ENCODE assay signal across 10 cellular contexts in genomic region chr5:33936004-33936380, GRCh38. TPM values are rescaled to one million over a fixed set of nuclear protein-coding genes. Genes with fewer than 3 reads are reported as not detected.
DNase-seq lines count a peak whose midpoint lies in the region; ATAC-seq and TF ChIP-seq lines count a peak whose summit lies in the region.
"Had no signal": no experiment of that assay in that cellular context is flagged by ENCODE, and none has a peak within 500 bp of the region (broad histone marks: within the 10 kb centered on the region; RNA-seq: fewer than 3 reads in every experiment).

No MANE protein-coding gene starts in this region.

- H3K27me3 Mint-ChIP-seq in T-cell = peaks cover 40 to 57% of the 10 kb centered on the region in 2 donors

- no peaks in the 10 kb centered on the region for H3K9me3 Mint-ChIP-seq in T-cell
- H3K9me3 Mint-ChIP-seq: stimulated activated naive B cell treated with anti-CD40 and anti-IgM and Interleukin-4, amounts not matched to agents 10 μg/mL and 1 μg/mL and 100 μg/mL, for 72 hours had no signal

- peak overlapping the region; percentile 64 for H3K4me3 ChIP-seq in choroid plexus epithelial cell (ENCODE audit: low read depth, low read length)
- H3K4me3 ChIP-seq: PC-9 had no signal

- no peak overlapping the region for H3K4me3 Mint-ChIP-seq in T-cell

- no peaks in the 10 kb centered on the region for H3K36me3 Mint-ChIP-seq in T-cell
- H3K36me3 Mint-ChIP-seq: stimulated activated naive B cell treated with anti-CD40 and anti-IgM and Interleukin-4, amounts not matched to agents 10 μg/mL and 1 μg/mL and 100 μg/mL, for 72 hours had no signal

- POLR2A ChIA-PET in T-cell (lab: Charles Lee) = no interaction called here

- DNase-seq in D341Med (ENCODE audit: low spot score) (peak; percentile 77), T-cell (peak in 24 of 34 experiments; percentile 2 to 32 (median 12)), choroid plexus epithelial cell (ENCODE audit: low read depth) (peak; percentile 72), left kidney (ENCODE audit: low read depth, low spot score) (peak; percentile 93), NCI-H1105 treated with DMSO at 0.1 percent for 48 hours (lab: John Stamatoyannopoulos, UW) (no peak)
- DNase-seq in stimulated activated CD4-positive, alpha-beta T cell treated with anti-CD3 and anti-CD28 coated beads, Interleukin-4, amount 100 ng/mL, for 48 hours (ENCODE audit: low read depth in 2 of 2) = peak; percentile 25 to 51
- DNase-seq: stimulated activated naive B cell treated with anti-CD40 and anti-IgM and Interleukin-4, amounts not matched to agents 10 μg/mL and 1 μg/mL and 100 μg/mL, for 72 hours had no signal

- no peak for TF ChIP-seq CTCF in choroid plexus epithelial cell (conservative IDR thresholded peaks at IDR 0.05; ENCODE audit: low read depth, low read length)

- H3K4me1 Mint-ChIP-seq in T-cell = peaks cover 0 to 7% (median 6%) of the 10 kb centered on the region in 3 donors

- CTCF ChIA-PET in T-cell (lab: Charles Lee) = interaction anchor here in 1 of 2 donors (0.7 to 2.4 kb wide), 2 partner anchors 500 to 728 kb away, joined by 3 to 40 read pairs; no protein-coding TSS in a partner anchor

- H3K27ac Mint-ChIP-seq in T-cell = no peak overlapping the region
- H3K27ac Mint-ChIP-seq: stimulated activated naive B cell treated with anti-CD40 and anti-IgM and Interleukin-4, amounts not matched to agents 10 μg/mL and 1 μg/mL and 100 μg/mL, for 72 hours had no signal

- peak; percentile 52 for ATAC-seq in HG02759 (IDR thresholded peaks at IDR 0.05; ENCODE audit: unreplicated experiment)
- ATAC-seq in T-cell (replicated peaks in 1 of 4) = peak in 1 of 4 experiments; percentile 63
- ATAC-seq in GM21528 (IDR thresholded peaks at IDR 0.05; ENCODE audit: low FRiP score, unreplicated experiment) = no peak

RNA-seq across cellular contexts. Expression of gene RXFP3, which starts 0.2 kb away (rescaled TPM):
- not detected for total RNA-seq in T-cell
- total RNA-seq: PC-9 had no signal

RNA-seq across cellular contexts. Expression of gene ADAMTS12, which starts 44.2 kb away (rescaled TPM):
- total RNA-seq in T-cell = under 1 TPM in 1 of 5 donors, not detected in 4; 0.03 TPM

RNA-seq across cellular contexts. Expression of gene SLC45A2, which starts 48.5 kb away (rescaled TPM):
- total RNA-seq in T-cell = under 1 TPM in 1 of 5 donors, not detected in 4; 0.20 TPM
